Comparison of ENCODE assay signal across 3 cellular contexts in genomic region chr4:184591070-184591677, GRCh38.
TF ChIP-seq lines count a peak whose summit lies in the region.

No MANE protein-coding gene starts in this region.

TF ChIP-seq in IMR-90, 13 proteins besides CTCF, POLR2A, EP300 and RAD21:
- TF ChIP-seq NFE2L2 (IDR thresholded peaks at IDR 0.05; ENCODE audit: low read depth, low read length) (no peak), MXI1 (IDR thresholded peaks at IDR 0.05; ENCODE audit: borderline replicate concordance, low read depth, low read length) (no peak), USF2 (IDR thresholded peaks at IDR 0.05; ENCODE audit: low read depth, low read length) (no peak), CEBPB (IDR thresholded peaks at IDR 0.05; ENCODE audit: low read depth, low read length) (no peak), MAFK (IDR thresholded peaks at IDR 0.05; ENCODE audit: low read depth, low read length) (no peak), FOS (IDR thresholded peaks at IDR 0.05; ENCODE audit: low read depth, low read length) (no peak), RFX5 (IDR thresholded peaks at IDR 0.05; ENCODE audit: low read depth, low read length) (no peak), ELK1 (IDR thresholded peaks at IDR 0.05; ENCODE audit: borderline replicate concordance, low read depth, low read length) (no peak), MAZ (IDR thresholded peaks at IDR 0.05; ENCODE audit: borderline replicate concordance, low read depth, low read length) (no peak), RCOR1 (IDR thresholded peaks at IDR 0.05; ENCODE audit: insufficient replicate concordance, low read length) (no peak), SMC3 (IDR thresholded peaks at IDR 0.05; ENCODE audit: low read depth, low read length) (no peak), BHLHE40 (IDR thresholded peaks at IDR 0.05; ENCODE audit: low read depth, low read length) (no peak), CHD1 (IDR thresholded peaks at IDR 0.05; ENCODE audit: low read depth, low read length) (no peak)
TF ChIP-seq in IMR-90: peak in this region for 0.

TF ChIP-seq in H1, 55 proteins besides CTCF, POLR2A, EP300 and RAD21:
- TF ChIP-seq FOSL1 (IDR thresholded peaks at IDR 0.05; ENCODE audit: insufficient read depth, low read depth, low read length): no peak
- TF ChIP-seq ATF2 (IDR thresholded peaks at IDR 0.05; ENCODE audit: low read length): no peak

TF ChIP-seq in HepG2, 621 proteins besides CTCF, POLR2A, EP300 and RAD21:
- TF ChIP-seq SUZ12 (IDR thresholded peaks at IDR 0.05; ENCODE audit: low read depth, low read length): no peak
- TF ChIP-seq SATB2 (CRISPR knock-in tag; IDR thresholded peaks at IDR 0.05): no peak
- TF ChIP-seq ZNF543 (CRISPR knock-in tag; IDR thresholded peaks at IDR 0.05): peak; percentile 98
- no peak for TF ChIP-seq SOX5 (CRISPR knock-in tag; IDR thresholded peaks at IDR 0.05; ENCODE audit: borderline replicate concordance)
